9 cellular contexts compared by ENCODE assay signal in genomic region chr19:17510220-17510993, GRCh38. TPM values are rescaled to one million over a fixed set of nuclear protein-coding genes. Genes with fewer than 3 reads are reported as not detected.
DNase-seq lines count a peak whose midpoint lies in the region; ATAC-seq, FAIRE-seq and TF ChIP-seq lines count a peak whose summit lies in the region.
"Had no signal": no experiment of that assay in that cellular context is flagged by ENCODE, and none has a peak within 500 bp of the region (broad histone marks: within the 10 kb centered on the region; RNA-seq: fewer than 3 reads in every experiment).

No MANE protein-coding gene starts in this region.

- ATAC-seq in HepG2 (no peak), HG03159 (IDR thresholded peaks at IDR 0.05; ENCODE audit: unreplicated experiment) (no peak)

- peak overlapping the region; percentile 92 for H3K4me2 ChIP-seq in HepG2 (ENCODE audit: low read depth, low read length)

- FAIRE-seq in HepG2 (lab: Jason Lieb, UNC), result no peak

- H3K27ac ChIP-seq in HepG2 (ENCODE audit: extremely low read length, insufficient read depth, low read length) (peak overlapping the region; percentile 98), thyroid gland (peak overlapping the region in 2 of 3 donors; percentile 98 to 99)

- CTCF ChIA-PET in HepG2 (lab: Yijun Ruan, JAX; ENCODE audit: low intra/inter-chr PET ratio, low total read pairs), result interaction anchor here (0.9 to 1.5 kb wide), 2 partner anchors 14 to 45 kb away, joined by 3 to 5 read pairs; no protein-coding TSS in a partner anchor

- POLR2A ChIA-PET in HepG2 (lab: Yijun Ruan, JAX), result interaction anchor here (0.5 to 4.3 kb wide), 13 partner anchors 8 to 349 kb away, joined by 3 to 45 read pairs (median 4); partner anchors contain the start of gene RPL18A

- BruUV-seq in HepG2 (replicated peaks; lab: Mats Ljungman, UMichigan), result no TSS peak

- TF ChIP-seq POLR2A in HepG2 (IDR thresholded peaks at IDR 0.05; ENCODE audit: insufficient read depth in 1 of 2, low read depth in 2 of 2, low read length in 2 of 2) (no peak), thyroid gland (IDR thresholded peaks at IDR 0.05) (no peak)

- H2AFZ ChIP-seq in HepG2 (ENCODE audit: low read length), result no peak overlapping the region

- H3K36me3 ChIP-seq in adipocyte (ENCODE audit: control insufficient read depth, insufficient read depth, low read length, severe bottlenecking), result peaks cover 2% of the 10 kb centered on the region
- H3K36me3 ChIP-seq in HepG2 (replicated peaks in 1 of 2; ENCODE audit: control insufficient read depth in 1 of 2, insufficient read depth in 2 of 2, low read length in 2 of 2), result 0 out of 5 replicates have a peak, but pooled peaks cover 0 to 4% of the 10 kb centered on the region in 2 experiments
- no peaks in the 10 kb centered on the region for H3K36me3 ChIP-seq in thyroid gland

- no peak for TF ChIP-seq RAD21 in HepG2 (CRISPR knock-in tag; IDR thresholded peaks at IDR 0.05)

- in situ Hi-C loops in HepG2 (cut with HindIII; ENCODE audit: extremely low pct_ligation_motif_present, low pct_unique_long_range_greater_than_20kb), result no loop called here

- H3K4me3 ChIP-seq in adipocyte (ENCODE audit: low read length), result peak overlapping the region; percentile 95
- H3K4me3 ChIP-seq in HepG2 (replicated peaks in 1 of 3; ENCODE audit: insufficient read depth in 1 of 3, low read depth in 2 of 3, low read length in 3 of 3), result peak overlapping the region; percentile 85 to 91 (median 88)
- peak overlapping the region; percentile 25 to 99 (median 97) for H3K4me3 ChIP-seq in thyroid gland (replicated peaks in 1 of 3)

- 9% methylated on average over 13 of the region's 13 CpGs for WGBS in HepG2 (ENCODE audit: low lambda C conversion rate)
- WGBS in thyroid gland, 2 donors, result 47 to 55% methylated on average over 13 of the region's 13 CpGs

- TF ChIP-seq EP300 in HepG2 (IDR thresholded peaks at IDR 0.05; ENCODE audit: low read depth in 2 of 2, low read length in 2 of 2) (no peak), HepG2 (CRISPR knock-in tag; IDR thresholded peaks at IDR 0.05; ENCODE audit: borderline replicate concordance) (no peak)

- H3K4me1 ChIP-seq in adipocyte (ENCODE audit: control insufficient read depth, insufficient read depth, low read length) (peaks cover 50% of the 10 kb centered on the region), HepG2 (ENCODE audit: insufficient read depth, low read length) (peaks cover 58% of the 10 kb centered on the region), thyroid gland (peaks cover 13 to 15% of the 10 kb centered on the region in 2 donors)

- no peaks in the 10 kb centered on the region for H3K27me3 ChIP-seq in adipocyte (replicated peaks; ENCODE audit: control insufficient read depth, insufficient read depth, low read length)
- no peaks in the 10 kb centered on the region; a peak in 1 of 5 replicates for H3K27me3 ChIP-seq in HepG2 (ENCODE audit: control insufficient read depth in 1 of 2, insufficient read depth in 2 of 2, low read length in 2 of 2)
- H3K27me3 ChIP-seq in thyroid gland, result no peaks in the 10 kb centered on the region

- TF ChIP-seq CTCF in HepG2 (CRISPR knock-in tag; IDR thresholded peaks at IDR 0.05) (no peak), thyroid gland (IDR thresholded peaks at IDR 0.05) (no peak)

- peak; percentile 57 for DNase-seq in activated CD8-positive, alpha-beta memory T cell treated with anti-CD3 and anti-CD28 coated beads, Interleukin-2, amount 50 U/mL, for 48 hours
- no peak for DNase-seq in activated CD8-positive, alpha-beta memory T cell treated with anti-CD3 and anti-CD28 coated beads for 24 hours
- DNase-seq in adipocyte (ENCODE audit: low read depth) (peak; percentile 32), HepG2 (ENCODE audit: low spot score) (no peak), thyroid gland (no peak), NCI-H2227 treated with DMSO at 0.1 percent for 48 hours (lab: John Stamatoyannopoulos, UW) (no peak), T1000 (lab: John Stamatoyannopoulos, UW) (no peak)

- peaks cover 20% of the 10 kb centered on the region for H3K79me2 ChIP-seq in HepG2 (ENCODE audit: insufficient read depth, low read length)

- H3K9ac ChIP-seq in adipocyte (ENCODE audit: low read length), result peak overlapping the region; percentile 100
- peak overlapping the region; percentile 99 for H3K9ac ChIP-seq in HepG2 (ENCODE audit: insufficient read depth, low read depth, low read length)

- no peaks in the 10 kb centered on the region for H3K9me3 ChIP-seq in adipocyte (ENCODE audit: control insufficient read depth, low read length)
- no peaks in the 10 kb centered on the region for H3K9me3 ChIP-seq in HepG2 (ENCODE audit: low read length)
- no peaks in the 10 kb centered on the region for H3K9me3 ChIP-seq in thyroid gland

- H4K20me1 ChIP-seq in HepG2 (ENCODE audit: insufficient read depth, low read length), result no peaks in the 10 kb centered on the region

- intact Hi-C loops in HepG2 (cut with micrococcal nuclease; ENCODE audit: unreplicated experiment), result no loop called here
- intact Hi-C loops in thyroid gland (cut with DNase I), result loop anchor here (5.0 kb wide), 2 partner anchors 38 to 47 kb away; partner anchors contain the start of genes COLGALT1 and SLC27A1

RNA-seq across cellular contexts. Expression of gene PGLS, which starts 1.0 kb away (rescaled TPM):
- total RNA-seq in HepG2 (2016; rRNA removed; fragmentation: Illumina TruSeq; extraction: Trizol) (33.8 and 36.7 TPM in 2 replicates), thyroid gland (100 to 1,000 TPM in 2 of 4 donors, 10 to 100 TPM in 2; 71.5 to 138 (median 97.7) TPM)
- total RNA-seq in HepG2 (2016; cell fraction: cytosol; rRNA removed; fragmentation: Illumina TruSeq; extraction: Trizol; ENCODE audit: low read depth), result 28.7 and 30.6 TPM in 2 replicates
- 31.6 and 33.6 TPM in 2 replicates for total RNA-seq in HepG2 (2016; cell fraction: insoluble cytoplasmic fraction; rRNA removed; fragmentation: Illumina TruSeq; extraction: Trizol)
- total RNA-seq in HepG2 (2016; cell fraction: membrane; rRNA removed; fragmentation: Illumina TruSeq; extraction: Trizol), result 36.0 and 41.5 TPM in 2 replicates
- total RNA-seq in HepG2 (2016; cell fraction: nucleus; rRNA removed; fragmentation: Illumina TruSeq; extraction: Trizol), result 18.4 and 23.5 TPM in 2 replicates
- polyA plus RNA-seq in HepG2 (2011; rRNA removed), result 43.8 and 49.1 TPM in 2 replicates
- polyA plus RNA-seq in HepG2 (2011; cell fraction: cytosol; rRNA removed), result 33.3 and 59.8 TPM in 2 replicates
- 74.2 and 74.7 TPM in 2 replicates for polyA plus RNA-seq in HepG2 (2011; cell fraction: nucleus; rRNA removed)
- 26.9 and 37.3 TPM in 2 replicates for polyA plus RNA-seq in HepG2 (2012)
- 48.8 and 52.7 TPM in 2 replicates for polyA plus RNA-seq in HepG2 (2016; cell fraction: cytosol; fragmentation: Illumina TruSeq; extraction: Trizol; ENCODE audit: low read depth)
- 50.4 and 56.4 TPM in 2 replicates for polyA plus RNA-seq in HepG2 (2016; cell fraction: insoluble cytoplasmic fraction; fragmentation: Illumina TruSeq; extraction: Trizol; ENCODE audit: low read depth)
- polyA plus RNA-seq in HepG2 (2016; cell fraction: membrane; fragmentation: Illumina TruSeq; extraction: Trizol; ENCODE audit: low read depth), result 55.3 and 57.7 TPM in 2 replicates
- 47.8 and 49.3 TPM in 2 replicates for polyA plus RNA-seq in HepG2 (2016; cell fraction: nucleus; fragmentation: Illumina TruSeq; extraction: Trizol; ENCODE audit: insufficient read depth, low read depth)
- 83.1 and 129 TPM in 2 replicates for polyA minus RNA-seq in HepG2 (2011; rRNA and poly(A)+ RNA removed; ENCODE audit: low replicate concordance)
- 36.2 and 38.6 TPM in 2 replicates for polyA minus RNA-seq in HepG2 (2011; cell fraction: cytosol; rRNA and poly(A)+ RNA removed)
- 19.7 and 23.1 TPM in 2 replicates for polyA minus RNA-seq in HepG2 (2011; cell fraction: nucleus; rRNA and poly(A)+ RNA removed)

RNA-seq across cellular contexts. Expression of gene SLC27A1, which starts 40.1 kb away (rescaled TPM):
- 1.7 and 4.1 TPM in 2 replicates for total RNA-seq in HepG2 (2016; rRNA removed; fragmentation: Illumina TruSeq; extraction: Trizol)
- 0.71 and 0.79 TPM in 2 replicates for total RNA-seq in HepG2 (2016; cell fraction: cytosol; rRNA removed; fragmentation: Illumina TruSeq; extraction: Trizol; ENCODE audit: low read depth)
- 1.7 and 4.7 TPM in 2 replicates for total RNA-seq in HepG2 (2016; cell fraction: insoluble cytoplasmic fraction; rRNA removed; fragmentation: Illumina TruSeq; extraction: Trizol)
- total RNA-seq in HepG2 (2016; cell fraction: membrane; rRNA removed; fragmentation: Illumina TruSeq; extraction: Trizol), result 1.8 and 2.2 TPM in 2 replicates
- total RNA-seq in HepG2 (2016; cell fraction: nucleus; rRNA removed; fragmentation: Illumina TruSeq; extraction: Trizol), result 4.2 and 7.1 TPM in 2 replicates
- 8.7 and 8.8 TPM in 2 replicates for polyA plus RNA-seq in HepG2 (2011; rRNA removed)
- polyA plus RNA-seq in HepG2 (2011; cell fraction: cytosol; rRNA removed), result 5.6 and 8.5 TPM in 2 replicates
- polyA plus RNA-seq in HepG2 (2011; cell fraction: nucleus; rRNA removed), result 30.2 and 36.7 TPM in 2 replicates
- 4.1 and 6.3 TPM in 2 replicates for polyA plus RNA-seq in HepG2 (2012)
- 0.52 and 0.53 TPM in 2 replicates for polyA plus RNA-seq in HepG2 (2016; cell fraction: cytosol; fragmentation: Illumina TruSeq; extraction: Trizol; ENCODE audit: low read depth)
- 1.3 and 1.7 TPM in 2 replicates for polyA plus RNA-seq in HepG2 (2016; cell fraction: insoluble cytoplasmic fraction; fragmentation: Illumina TruSeq; extraction: Trizol; ENCODE audit: low read depth)
- polyA plus RNA-seq in HepG2 (2016; cell fraction: membrane; fragmentation: Illumina TruSeq; extraction: Trizol; ENCODE audit: low read depth), result 0.94 and 1.2 TPM in 2 replicates
- polyA plus RNA-seq in HepG2 (2016; cell fraction: nucleus; fragmentation: Illumina TruSeq; extraction: Trizol; ENCODE audit: insufficient read depth, low read depth), result 9.9 and 10.8 TPM in 2 replicates
- 1.1 and 18.4 TPM in 2 replicates for polyA minus RNA-seq in HepG2 (2011; rRNA and poly(A)+ RNA removed; ENCODE audit: low replicate concordance)
- polyA minus RNA-seq in HepG2 (2011; cell fraction: cytosol; rRNA and poly(A)+ RNA removed), result 7.5 and 11.5 TPM in 2 replicates
- 5.5 and 9.3 TPM in 2 replicates for polyA minus RNA-seq in HepG2 (2011; cell fraction: nucleus; rRNA and poly(A)+ RNA removed)
- total RNA-seq in thyroid gland, result 10 to 100 TPM; 25.3 to 40.7 (median 28.1) TPM

RNA-seq across cellular contexts. Expression of gene COLGALT1, which starts 45.0 kb away (rescaled TPM):
- total RNA-seq in HepG2 (2016; rRNA removed; fragmentation: Illumina TruSeq; extraction: Trizol) (33.3 and 58.0 TPM in 2 replicates), thyroid gland (10 to 100 TPM; 19.3 to 35.9 (median 33.0) TPM)
- 9.3 and 10.3 TPM in 2 replicates for total RNA-seq in HepG2 (2016; cell fraction: cytosol; rRNA removed; fragmentation: Illumina TruSeq; extraction: Trizol; ENCODE audit: low read depth)
- total RNA-seq in HepG2 (2016; cell fraction: insoluble cytoplasmic fraction; rRNA removed; fragmentation: Illumina TruSeq; extraction: Trizol), result 33.6 and 57.7 TPM in 2 replicates
- 32.5 and 35.6 TPM in 2 replicates for total RNA-seq in HepG2 (2016; cell fraction: membrane; rRNA removed; fragmentation: Illumina TruSeq; extraction: Trizol)
- total RNA-seq in HepG2 (2016; cell fraction: nucleus; rRNA removed; fragmentation: Illumina TruSeq; extraction: Trizol), result 53.1 and 65.6 TPM in 2 replicates
- polyA plus RNA-seq in HepG2 (2011; rRNA removed), result 196 and 211 TPM in 2 replicates
- polyA plus RNA-seq in HepG2 (2011; cell fraction: cytosol; rRNA removed), result 111 and 141 TPM in 2 replicates
- 153 and 157 TPM in 2 replicates for polyA plus RNA-seq in HepG2 (2011; cell fraction: nucleus; rRNA removed)
- 58.7 and 87.4 TPM in 2 replicates for polyA plus RNA-seq in HepG2 (2012)
- 9.2 and 9.8 TPM in 2 replicates for polyA plus RNA-seq in HepG2 (2016; cell fraction: cytosol; fragmentation: Illumina TruSeq; extraction: Trizol; ENCODE audit: low read depth)
- 35.7 and 38.2 TPM in 2 replicates for polyA plus RNA-seq in HepG2 (2016; cell fraction: insoluble cytoplasmic fraction; fragmentation: Illumina TruSeq; extraction: Trizol; ENCODE audit: low read depth)
- 23.4 and 28.7 TPM in 2 replicates for polyA plus RNA-seq in HepG2 (2016; cell fraction: membrane; fragmentation: Illumina TruSeq; extraction: Trizol; ENCODE audit: low read depth)
- 111 TPM in 2 replicates for polyA plus RNA-seq in HepG2 (2016; cell fraction: nucleus; fragmentation: Illumina TruSeq; extraction: Trizol; ENCODE audit: insufficient read depth, low read depth)
- polyA minus RNA-seq in HepG2 (2011; rRNA and poly(A)+ RNA removed; ENCODE audit: low replicate concordance), result 360 and 644 TPM in 2 replicates
- polyA minus RNA-seq in HepG2 (2011; cell fraction: cytosol; rRNA and poly(A)+ RNA removed), result 74.1 and 77.3 TPM in 2 replicates
- 32.0 and 33.2 TPM in 2 replicates for polyA minus RNA-seq in HepG2 (2011; cell fraction: nucleus; rRNA and poly(A)+ RNA removed)

RNA-seq across cellular contexts. Expression of gene NXNL1, which starts 49.7 kb away (rescaled TPM):
- total RNA-seq in HepG2 (2016; rRNA removed; fragmentation: Illumina TruSeq; extraction: Trizol) (not detected in 2 replicates), thyroid gland (not detected)
- not detected in 2 replicates for total RNA-seq in HepG2 (2016; cell fraction: cytosol; rRNA removed; fragmentation: Illumina TruSeq; extraction: Trizol; ENCODE audit: low read depth)
- total RNA-seq in HepG2 (2016; cell fraction: insoluble cytoplasmic fraction; rRNA removed; fragmentation: Illumina TruSeq; extraction: Trizol), result not detected in 2 replicates
- total RNA-seq in HepG2 (2016; cell fraction: membrane; rRNA removed; fragmentation: Illumina TruSeq; extraction: Trizol), result not detected in 2 replicates
- not detected in 2 replicates for total RNA-seq in HepG2 (2016; cell fraction: nucleus; rRNA removed; fragmentation: Illumina TruSeq; extraction: Trizol)
- not detected in 2 replicates for polyA plus RNA-seq in HepG2 (2011; rRNA removed)
- polyA plus RNA-seq in HepG2 (2011; cell fraction: cytosol; rRNA removed), result not detected in 2 replicates
- not detected in 2 replicates for polyA plus RNA-seq in HepG2 (2011; cell fraction: nucleus; rRNA removed)
- polyA plus RNA-seq in HepG2 (2012), result not detected in 2 replicates
- not detected in 2 replicates for polyA plus RNA-seq in HepG2 (2016; cell fraction: cytosol; fragmentation: Illumina TruSeq; extraction: Trizol; ENCODE audit: low read depth)
- not detected in 2 replicates for polyA plus RNA-seq in HepG2 (2016; cell fraction: insoluble cytoplasmic fraction; fragmentation: Illumina TruSeq; extraction: Trizol; ENCODE audit: low read depth)
- polyA plus RNA-seq in HepG2 (2016; cell fraction: membrane; fragmentation: Illumina TruSeq; extraction: Trizol; ENCODE audit: low read depth), result not detected in 2 replicates
- not detected in 2 replicates for polyA plus RNA-seq in HepG2 (2016; cell fraction: nucleus; fragmentation: Illumina TruSeq; extraction: Trizol; ENCODE audit: insufficient read depth, low read depth)
- not detected in 2 replicates for polyA minus RNA-seq in HepG2 (2011; rRNA and poly(A)+ RNA removed; ENCODE audit: low replicate concordance)
- not detected in 2 replicates for polyA minus RNA-seq in HepG2 (2011; cell fraction: cytosol; rRNA and poly(A)+ RNA removed)
- polyA minus RNA-seq in HepG2 (2011; cell fraction: nucleus; rRNA and poly(A)+ RNA removed), result not detected in 2 replicates
- total RNA-seq: Daoy had no signal

Comparison
In these comparisons a context has a peak if more than half of its experiments do, and no peak if none do; other contexts are left out.
1. DNase-seq: peak in activated CD8-positive, alpha-beta memory T cell treated with anti-CD3 and anti-CD28 coated beads, Interleukin-2, amount 50 U/mL, for 48 hours (single experiment) and adipocyte (single experiment); none in activated CD8-positive, alpha-beta memory T cell treated with anti-CD3 and anti-CD28 coated beads for 24 hours (single experiment), HepG2 (single experiment), thyroid gland (0 of 2), NCI-H2227 treated with DMSO at 0.1 percent for 48 hours (single experiment) and T1000 (single experiment).
2. Peak in every context shown above with its lines, with median percentiles within 50 percentile points of each other: H3K4me3 ChIP-seq.